In the genomic region with DNA sequence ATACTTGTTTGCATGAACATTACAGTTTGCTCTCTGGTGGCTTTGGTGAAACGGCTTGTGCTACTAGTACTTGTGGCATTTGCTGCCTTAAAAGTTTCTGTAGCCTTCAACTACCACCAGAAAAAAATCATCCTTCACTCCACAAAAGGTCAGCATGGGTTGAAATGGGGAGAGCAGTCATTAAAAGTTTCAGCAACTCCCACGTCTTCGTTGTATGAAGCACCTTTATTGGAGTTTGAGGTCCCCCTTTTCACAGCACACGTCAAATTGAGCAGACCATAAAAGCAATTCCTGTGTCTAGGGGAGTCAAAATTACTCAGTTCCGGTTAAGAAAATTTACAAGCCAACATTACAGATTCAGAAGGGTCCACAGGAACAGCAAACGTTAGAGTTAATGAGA, we compare ENCODE assay signal across 19 cellular contexts. TPM values are rescaled to one million over a fixed set of nuclear protein-coding genes. Genes with fewer than 3 reads are reported as not detected.
DNase-seq lines count a peak whose midpoint lies in the region; ATAC-seq and TF ChIP-seq lines count a peak whose summit lies in the region.
"Had no signal": no experiment of that assay in that cellular context is flagged by ENCODE, and none has a peak within 500 bp of the region (broad histone marks: within the 10 kb centered on the region; RNA-seq: fewer than 3 reads in every experiment).

No MANE protein-coding gene starts in this region.

- no peaks in the 10 kb centered on the region for H3K9me3 Mint-ChIP-seq in activated CD4-positive, alpha-beta T cell treated with anti-CD3 and anti-CD28 coated beads for 36 hours (ENCODE audit: low read depth)
- no peaks in the 10 kb centered on the region for H3K9me3 Mint-ChIP-seq in activated CD4-positive, alpha-beta T cell treated with anti-CD3 and anti-CD28 coated beads, Interleukin-2, amount 10 ng/mL, durations not matched to agents 7 days and 5 days
- H3K9me3 Mint-ChIP-seq in stimulated activated naive CD8-positive, alpha-beta T cell treated with anti-CD3 and anti-CD28 coated beads, Interleukin-15, amount 100 ng/mL, for 72 hours: no peaks in the 10 kb centered on the region
- no peaks in the 10 kb centered on the region for H3K9me3 Mint-ChIP-seq in nephron progenitor cell
- H3K9me3 Mint-ChIP-seq: CD4-positive, CD25-positive, alpha-beta regulatory T cell; CD8-positive, alpha-beta T cell; GM23338; H9 had no signal

- intact Hi-C loops in activated CD4-positive, alpha-beta T cell treated with anti-CD3 and anti-CD28 coated beads for 36 hours (cut with DNase I, micrococcal nuclease): no loop called here
- intact Hi-C loops in heart left ventricle (cut with DNase I): no loop called here

- no peak overlapping the region for H3K27ac ChIP-seq in heart left ventricle
- H3K27ac ChIP-seq: 22Rv1, BLaER1, C4-2B had no signal

- H3K4me3 Mint-ChIP-seq in activated CD4-positive, alpha-beta T cell treated with anti-CD3 and anti-CD28 coated beads for 36 hours: no peak overlapping the region
- no peak overlapping the region for H3K4me3 Mint-ChIP-seq in activated CD4-positive, alpha-beta T cell treated with anti-CD3 and anti-CD28 coated beads, Interleukin-2, amount 10 ng/mL, durations not matched to agents 7 days and 5 days
- H3K4me3 Mint-ChIP-seq in stimulated activated naive CD8-positive, alpha-beta T cell treated with anti-CD3 and anti-CD28 coated beads, Interleukin-15, amount 100 ng/mL, for 72 hours: no peak overlapping the region
- no peak overlapping the region for H3K4me3 Mint-ChIP-seq in nephron progenitor cell
- H3K4me3 Mint-ChIP-seq: B cell; CD4-positive, CD25-positive, alpha-beta regulatory T cell; CD8-positive, alpha-beta T cell; GM23338; H9 had no signal

- H3K36me3 ChIP-seq in heart left ventricle: peaks cover 0 to 89% (median 60%) of the 10 kb centered on the region in 9 donors

- no peaks in the 10 kb centered on the region for H3K9me3 ChIP-seq in heart left ventricle
- H3K9me3 ChIP-seq: BLaER1, Caco-2 had no signal

- H3K27me3 Mint-ChIP-seq in activated CD4-positive, alpha-beta T cell treated with anti-CD3 and anti-CD28 coated beads for 36 hours: no peaks in the 10 kb centered on the region
- H3K27me3 Mint-ChIP-seq in activated CD4-positive, alpha-beta T cell treated with anti-CD3 and anti-CD28 coated beads, Interleukin-2, amount 10 ng/mL, durations not matched to agents 7 days and 5 days: no peaks in the 10 kb centered on the region
- no peaks in the 10 kb centered on the region for H3K27me3 Mint-ChIP-seq in stimulated activated naive CD8-positive, alpha-beta T cell treated with anti-CD3 and anti-CD28 coated beads, Interleukin-15, amount 100 ng/mL, for 72 hours
- no peaks in the 10 kb centered on the region for H3K27me3 Mint-ChIP-seq in nephron progenitor cell (ENCODE audit: low read depth, poor library complexity)
- H3K27me3 Mint-ChIP-seq: B cell; CD4-positive, CD25-positive, alpha-beta regulatory T cell had no signal

- H3K4me1 Mint-ChIP-seq in activated CD4-positive, alpha-beta T cell treated with anti-CD3 and anti-CD28 coated beads for 36 hours: no peaks in the 10 kb centered on the region
- no peaks in the 10 kb centered on the region for H3K4me1 Mint-ChIP-seq in activated CD4-positive, alpha-beta T cell treated with anti-CD3 and anti-CD28 coated beads, Interleukin-2, amount 10 ng/mL, durations not matched to agents 7 days and 5 days
- H3K4me1 Mint-ChIP-seq in stimulated activated naive CD8-positive, alpha-beta T cell treated with anti-CD3 and anti-CD28 coated beads, Interleukin-15, amount 100 ng/mL, for 72 hours: no peaks in the 10 kb centered on the region
- peaks cover 4% of the 10 kb centered on the region for H3K4me1 Mint-ChIP-seq in nephron progenitor cell
- H3K4me1 Mint-ChIP-seq: B cell, GM23338, H9 had no signal

- 87 to 93% (median 91%) methylated on average over 6 of the region's 6 CpGs for WGBS in heart left ventricle, 4 donors

- H3K36me3 Mint-ChIP-seq in activated CD4-positive, alpha-beta T cell treated with anti-CD3 and anti-CD28 coated beads for 36 hours (ENCODE audit: low read depth): peaks cover 12% of the 10 kb centered on the region
- peaks cover 25% of the 10 kb centered on the region for H3K36me3 Mint-ChIP-seq in activated CD4-positive, alpha-beta T cell treated with anti-CD3 and anti-CD28 coated beads, Interleukin-2, amount 10 ng/mL, durations not matched to agents 7 days and 5 days (ENCODE audit: low read depth)
- peaks cover 15% of the 10 kb centered on the region for H3K36me3 Mint-ChIP-seq in nephron progenitor cell (ENCODE audit: low read depth)

- POLR2A ChIA-PET in activated CD4-positive, alpha-beta T cell treated with anti-CD3 and anti-CD28 coated beads for 36 hours (lab: Charles Lee): no interaction called here
- POLR2A ChIA-PET in activated CD4-positive, alpha-beta T cell treated with anti-CD3 and anti-CD28 coated beads, Interleukin-2, amount 10 ng/mL, durations not matched to agents 7 days and 5 days (lab: Charles Lee): no interaction called here

- TF ChIP-seq POLR2A in heart left ventricle (IDR thresholded peaks at IDR 0.05): no peak

- DNase-seq in activated CD4-positive, alpha-beta T cell treated with anti-CD3 and anti-CD28 coated beads for 36 hours: no peak
- no peak for DNase-seq in activated CD4-positive, alpha-beta T cell treated with anti-CD3 and anti-CD28 coated beads, Interleukin-2, amount 10 ng/mL, durations not matched to agents 7 days and 5 days
- DNase-seq in stimulated activated naive CD8-positive, alpha-beta T cell treated with anti-CD3 and anti-CD28 coated beads, Interleukin-15, Interleukin-2, amounts not matched to agents 100 U/mL and 50 U/mL, for 24 hours: no peak
- no peak for DNase-seq in stimulated activated naive CD8-positive, alpha-beta T cell treated with anti-CD3 and anti-CD28 coated beads, Interleukin-15, amount 100 ng/mL, for 72 hours
- no peak for DNase-seq in nephron progenitor cell
- DNase-seq in heart left ventricle: no peak
- DNase-seq in NK-92 treated with Interleukin-12 subunit alpha and Interleukin-12 subunit beta, amount 100 ng/mL, for 24 hours (lab: John Stamatoyannopoulos, UW): no peak
- DNase-seq: Caco-2; CD4-positive, CD25-positive, alpha-beta regulatory T cell; CD8-positive, alpha-beta T cell; DMS153; DND-41; H9 had no signal

- H3K27me3 ChIP-seq in heart left ventricle: no peaks in the 10 kb centered on the region
- H3K27me3 ChIP-seq: BLaER1 had no signal

- TF ChIP-seq CTCF in nephron progenitor cell (IDR thresholded peaks at IDR 0.05) (no peak), heart left ventricle (IDR thresholded peaks at IDR 0.05) (no peak)

- H3K4me1 ChIP-seq in heart left ventricle: no peaks in the 10 kb centered on the region
- H3K4me1 ChIP-seq: BLaER1, Caco-2 had no signal

- CTCF ChIA-PET in activated CD4-positive, alpha-beta T cell treated with anti-CD3 and anti-CD28 coated beads for 36 hours (lab: Charles Lee): no interaction called here
- CTCF ChIA-PET in activated CD4-positive, alpha-beta T cell treated with anti-CD3 and anti-CD28 coated beads, Interleukin-2, amount 10 ng/mL, durations not matched to agents 7 days and 5 days (lab: Charles Lee): interaction anchor here (1.1 kb wide), 1 partner anchor 17 kb away, joined by 4 read pairs; no protein-coding TSS in a partner anchor

- no peak overlapping the region for H3K4me3 ChIP-seq in heart left ventricle
- H3K4me3 ChIP-seq: BLaER1, GM23338 had no signal

- H3K27ac Mint-ChIP-seq in activated CD4-positive, alpha-beta T cell treated with anti-CD3 and anti-CD28 coated beads for 36 hours: no peak overlapping the region
- H3K27ac Mint-ChIP-seq in activated CD4-positive, alpha-beta T cell treated with anti-CD3 and anti-CD28 coated beads, Interleukin-2, amount 10 ng/mL, durations not matched to agents 7 days and 5 days: no peak overlapping the region
- H3K27ac Mint-ChIP-seq in stimulated activated naive CD8-positive, alpha-beta T cell treated with anti-CD3 and anti-CD28 coated beads, Interleukin-15, amount 100 ng/mL, for 72 hours: no peak overlapping the region
- peak overlapping the region; percentile 52 for H3K27ac Mint-ChIP-seq in nephron progenitor cell
- H3K27ac Mint-ChIP-seq: B cell; CD4-positive, CD25-positive, alpha-beta regulatory T cell; CD8-positive, alpha-beta T cell; GM23338; H9 had no signal

- peak; percentile 19 for ATAC-seq in activated CD4-positive, alpha-beta T cell treated with anti-CD3 and anti-CD28 coated beads for 36 hours
- ATAC-seq in stimulated activated naive CD8-positive, alpha-beta T cell treated with anti-CD3 and anti-CD28 coated beads, Interleukin-15, Interleukin-2, amounts not matched to agents 100 U/mL and 50 U/mL, for 24 hours: peak; percentile 14
- no peak for ATAC-seq in stimulated activated naive CD8-positive, alpha-beta T cell treated with anti-CD3 and anti-CD28 coated beads, Interleukin-15, amount 100 ng/mL, for 72 hours
- ATAC-seq in heart left ventricle: no peak
- ATAC-seq: CD8-positive, alpha-beta T cell; GM23338; HCT116 had no signal

RNA-seq across cellular contexts. Expression of gene CCNA2, which starts 23.0 kb away (rescaled TPM):
- total RNA-seq in activated CD4-positive, alpha-beta T cell treated with anti-CD3 and anti-CD28 coated beads for 36 hours: 100 to 1,000 TPM; 113 to 118 TPM
- 100 to 1,000 TPM; 128 to 143 TPM for total RNA-seq in activated CD4-positive, alpha-beta T cell treated with anti-CD3 and anti-CD28 coated beads, Interleukin-2, amount 10 ng/mL, durations not matched to agents 7 days and 5 days
- 1 to 10 TPM in 2 of 9 donors, under 1 TPM in 6, not detected in 1; 0.09 to 9.4 (median 0.49) TPM for total RNA-seq in heart left ventricle
- under 1 TPM; 0.39 to 0.42 TPM for polyA plus RNA-seq in heart left ventricle

RNA-seq across cellular contexts. Expression of gene BBS7, which starts 23.6 kb away (rescaled TPM):
- 10 to 100 TPM; 15.0 to 16.3 TPM for total RNA-seq in activated CD4-positive, alpha-beta T cell treated with anti-CD3 and anti-CD28 coated beads for 36 hours
- total RNA-seq in activated CD4-positive, alpha-beta T cell treated with anti-CD3 and anti-CD28 coated beads, Interleukin-2, amount 10 ng/mL, durations not matched to agents 7 days and 5 days: 10 to 100 TPM; 16.3 to 21.5 TPM
- total RNA-seq in heart left ventricle: 1 to 10 TPM; 3.3 to 7.8 (median 4.9) TPM
- polyA plus RNA-seq in heart left ventricle: 10 to 100 TPM in 1 of 2 donors, 1 to 10 TPM in 1; 2.7 to 13.9 TPM

RNA-seq across cellular contexts. Expression of gene EXOSC9, which starts 45.5 kb away (rescaled TPM):
- 10 to 100 TPM; 85.4 to 94.5 TPM for total RNA-seq in activated CD4-positive, alpha-beta T cell treated with anti-CD3 and anti-CD28 coated beads for 36 hours
- total RNA-seq in activated CD4-positive, alpha-beta T cell treated with anti-CD3 and anti-CD28 coated beads, Interleukin-2, amount 10 ng/mL, durations not matched to agents 7 days and 5 days: 10 to 100 TPM; 56.2 to 58.1 TPM
- total RNA-seq in heart left ventricle: 10 to 100 TPM; 12.2 to 23.6 (median 15.7) TPM
- 10 to 100 TPM; 18.2 to 26.2 TPM for polyA plus RNA-seq in heart left ventricle

Comparison
In these comparisons a context has a peak if more than half of its experiments do, and no peak if none do; other contexts are left out.
1. ATAC-seq: peak in activated CD4-positive, alpha-beta T cell treated with anti-CD3 and anti-CD28 coated beads for 36 hours (single experiment) and stimulated activated naive CD8-positive, alpha-beta T cell treated with anti-CD3 and anti-CD28 coated beads, Interleukin-15, Interleukin-2, amounts not matched to agents 100 U/mL and 50 U/mL, for 24 hours (single experiment); none in stimulated activated naive CD8-positive, alpha-beta T cell treated with anti-CD3 and anti-CD28 coated beads, Interleukin-15, amount 100 ng/mL, for 72 hours (single experiment) and heart left ventricle (0 of 4).
2. RNA of gene CCNA2, which starts 23.0 kb away (total RNA-seq): 128 to 143 TPM in activated CD4-positive, alpha-beta T cell treated with anti-CD3 and anti-CD28 coated beads, Interleukin-2, amount 10 ng/mL, durations not matched to agents 7 days and 5 days and 113 to 118 TPM in activated CD4-positive, alpha-beta T cell treated with anti-CD3 and anti-CD28 coated beads for 36 hours; 0.09 to 9.4 TPM in heart left ventricle; every median in the first group is over 10 times any median in the second.